In the genomic region with DNA sequence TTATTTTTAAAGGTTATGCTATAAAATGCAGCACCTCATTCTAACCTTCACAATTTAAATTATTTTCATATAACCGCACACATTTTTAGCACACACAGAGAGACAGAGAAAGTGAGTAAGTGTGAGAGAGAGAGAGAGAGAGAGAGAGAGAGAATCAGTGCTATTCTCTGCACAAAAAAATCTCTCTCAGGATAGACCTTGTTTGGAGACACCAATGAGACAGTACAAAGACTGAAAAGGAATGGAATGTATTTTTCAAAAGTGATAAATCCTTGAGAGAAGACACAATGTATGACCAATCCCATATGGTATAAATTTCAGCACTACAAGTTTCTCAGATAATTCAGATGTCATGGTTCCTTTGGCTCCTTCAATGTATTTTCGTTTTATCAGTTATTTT, we compare ENCODE assay signal across 17 cellular contexts.
DNase-seq lines count a peak whose midpoint lies in the region; ATAC-seq, FAIRE-seq and TF ChIP-seq lines count a peak whose summit lies in the region.
"Had no signal": no experiment of that assay in that cellular context is flagged by ENCODE, and none has a peak within 500 bp of the region (broad histone marks: within the 10 kb centered on the region; RNA-seq: fewer than 3 reads in every experiment).

No MANE protein-coding gene starts in this region.

- H3K9me3 ChIP-seq in endothelial cell of umbilical vein (replicated peaks; ENCODE audit: control insufficient read depth, insufficient read depth, low read length) (no peaks in the 10 kb centered on the region), neuron (ENCODE audit: low read length) (peaks cover 5% of the 10 kb centered on the region)
- no peaks in the 10 kb centered on the region for H3K9me3 ChIP-seq in CD8-positive, alpha-beta memory T cell (ENCODE audit: low read length)

- BruUV-seq in endothelial cell of umbilical vein (replicated peaks; lab: Mats Ljungman, UMichigan): no TSS peak

- TF ChIP-seq POLR2A in endothelial cell of umbilical vein (IDR thresholded peaks at IDR 0.05; ENCODE audit: low read depth, low read length): no peak

- POLR2A ChIA-PET in endothelial cell of umbilical vein (lab: Charles Lee): no interaction called here
- POLR2A ChIA-PET in CD8-positive, alpha-beta memory T cell (lab: Charles Lee): no interaction called here

- no peaks in the 10 kb centered on the region for H4K20me1 ChIP-seq in endothelial cell of umbilical vein (replicated peaks; ENCODE audit: control insufficient read depth, extremely low read depth, insufficient read depth, low read length)

- no peaks in the 10 kb centered on the region for H3K27me3 ChIP-seq in endothelial cell of umbilical vein (ENCODE audit: control insufficient read depth in 2 of 2, insufficient read depth in 2 of 2, low read length in 2 of 2)
- H3K27me3 ChIP-seq in neuron (ENCODE audit: insufficient read depth, low read length): no peaks in the 10 kb centered on the region
- no peaks in the 10 kb centered on the region for H3K27me3 ChIP-seq in CD8-positive, alpha-beta memory T cell (ENCODE audit: insufficient read depth, low read length, poor library complexity, severe bottlenecking)
- H3K27me3 ChIP-seq: dorsolateral prefrontal cortex had no signal

- H3K27ac ChIP-seq in endothelial cell of umbilical vein (ENCODE audit: insufficient read depth, low read depth, low read length): no peak overlapping the region
- H3K27ac ChIP-seq in CD8-positive, alpha-beta memory T cell (ENCODE audit: low read depth, low read length): no peak overlapping the region
- H3K27ac ChIP-seq: dorsolateral prefrontal cortex had no signal

- intact Hi-C loops in endothelial cell of umbilical vein (cut with micrococcal nuclease): loop anchor here (5.0 kb wide), 1 partner anchor 132 kb away; the partner anchor contains the start of gene PCDH18

- H3K9ac ChIP-seq in endothelial cell of umbilical vein (replicated peaks; ENCODE audit: extremely low read depth, insufficient read depth, low read length): no peak overlapping the region

- peaks cover 0 to 12% (median 2%) of the 10 kb centered on the region in 5 donors for H3K9me3 Mint-ChIP-seq in CD8-positive, alpha-beta memory T cell
- H3K9me3 Mint-ChIP-seq: activated B cell treated with CpG ODN at 0.5 μM for 24 hours had no signal

- no peaks in the 10 kb centered on the region for H3K9me1 ChIP-seq in endothelial cell of umbilical vein (replicated peaks; ENCODE audit: control insufficient read depth, extremely low read depth, insufficient read depth, low read length)

- no peak for ATAC-seq in activated CD4-positive, CD25-positive, alpha-beta regulatory T cell treated with anti-CD3 and anti-CD28 coated beads, Interleukin-2, amount 50 U/mL, for 24 hours
- no peak for ATAC-seq in GM19351 (IDR thresholded peaks at IDR 0.05; ENCODE audit: unreplicated experiment)
- ATAC-seq: activated CD8-positive, alpha-beta memory T cell treated with anti-CD3 and anti-CD28 coated beads, Interleukin-2, amount 10 ng/mL, durations not matched to agents 7 days and 5 days; T-cell had no signal

- FAIRE-seq in endothelial cell of umbilical vein (lab: Jason Lieb, UNC): peak; percentile 69
- FAIRE-seq: A204.1 had no signal

- H3K36me3 ChIP-seq in endothelial cell of umbilical vein (ENCODE audit: control insufficient read depth in 2 of 2, extremely low read depth in 1 of 2, insufficient read depth in 2 of 2, low read length in 2 of 2): no peaks in the 10 kb centered on the region
- no peaks in the 10 kb centered on the region for H3K36me3 ChIP-seq in neuron (ENCODE audit: insufficient read depth, low read length)
- no peaks in the 10 kb centered on the region for H3K36me3 ChIP-seq in CD8-positive, alpha-beta memory T cell (ENCODE audit: insufficient read depth, low read length)

- DNase-seq in AG08395 (ENCODE audit: low spot score): peak; percentile 56
- peak; percentile 15 for DNase-seq in RPMI7951 (ENCODE audit: low read depth)
- no peak for DNase-seq in endothelial cell of umbilical vein (ENCODE audit: low read depth, low spot score)
- DNase-seq in CD8-positive, alpha-beta memory T cell: no peak
- DNase-seq in activated CD4-positive, alpha-beta T cell treated with anti-CD3 and anti-CD28 coated beads, Interleukin-2, amount 50 U/mL, for 48 hours: no peak
- DNase-seq: activated B cell treated with CpG ODN at 0.5 μM for 24 hours; activated CD8-positive, alpha-beta memory T cell treated with anti-CD3 and anti-CD28 coated beads, Interleukin-2, amount 10 ng/mL, durations not matched to agents 7 days and 5 days; activated gamma-delta T cell; aorta; dorsolateral prefrontal cortex; GDM1; NCI-H446 treated with DMSO at 0.1 percent for 48 hours; T-cell had no signal

- no peaks in the 10 kb centered on the region for H3K4me1 Mint-ChIP-seq in CD8-positive, alpha-beta memory T cell
- H3K4me1 Mint-ChIP-seq: activated B cell treated with CpG ODN at 0.5 μM for 24 hours; activated CD8-positive, alpha-beta memory T cell treated with anti-CD3 and anti-CD28 coated beads, Interleukin-2, amount 10 ng/mL, durations not matched to agents 7 days and 5 days; T-cell had no signal

- peak overlapping the region; percentile 82 for H2AFZ ChIP-seq in endothelial cell of umbilical vein (ENCODE audit: low read depth, low read length)
- H2AFZ ChIP-seq in neuron (ENCODE audit: low read depth, low read length): peak overlapping the region; percentile 78

- no peaks in the 10 kb centered on the region for H3K36me3 Mint-ChIP-seq in CD8-positive, alpha-beta memory T cell
- H3K36me3 Mint-ChIP-seq: activated CD8-positive, alpha-beta memory T cell treated with anti-CD3 and anti-CD28 coated beads, Interleukin-2, amount 10 ng/mL, durations not matched to agents 7 days and 5 days; T-cell had no signal

- no peak overlapping the region for H3K4me3 Mint-ChIP-seq in CD8-positive, alpha-beta memory T cell
- H3K4me3 Mint-ChIP-seq: activated B cell treated with CpG ODN at 0.5 μM for 24 hours; activated CD8-positive, alpha-beta memory T cell treated with anti-CD3 and anti-CD28 coated beads, Interleukin-2, amount 10 ng/mL, durations not matched to agents 7 days and 5 days; T-cell had no signal

- CTCF ChIA-PET in endothelial cell of umbilical vein (lab: Charles Lee): no interaction called here
- CTCF ChIA-PET in CD8-positive, alpha-beta memory T cell (lab: Charles Lee): no interaction called here

- H3K4me1 ChIP-seq in endothelial cell of umbilical vein (ENCODE audit: control insufficient read depth, extremely low read depth, insufficient read depth, low read length) (peaks cover 11% of the 10 kb centered on the region), neuron (ENCODE audit: insufficient read depth, low read length) (peaks cover 19% of the 10 kb centered on the region)
- H3K4me1 ChIP-seq in CD8-positive, alpha-beta memory T cell (ENCODE audit: insufficient read depth, low read length): no peaks in the 10 kb centered on the region

- no peaks in the 10 kb centered on the region for H3K79me2 ChIP-seq in endothelial cell of umbilical vein (ENCODE audit: control insufficient read depth, insufficient read depth, low read length)

- peaks cover 0 to 1% of the 10 kb centered on the region in 2 donors for H3K27me3 Mint-ChIP-seq in CD8-positive, alpha-beta memory T cell
- H3K27me3 Mint-ChIP-seq: activated B cell treated with CpG ODN at 0.5 μM for 24 hours; activated CD8-positive, alpha-beta memory T cell treated with anti-CD3 and anti-CD28 coated beads, Interleukin-2, amount 10 ng/mL, durations not matched to agents 7 days and 5 days; T-cell had no signal

- no peak for TF ChIP-seq CTCF in endothelial cell of umbilical vein (IDR thresholded peaks at IDR 0.05; ENCODE audit: extremely low read depth in 1 of 2, insufficient read depth in 1 of 2, low read depth in 1 of 2, low read length in 2 of 2)

- H3K4me2 ChIP-seq in endothelial cell of umbilical vein (ENCODE audit: insufficient read depth, low read length): peak overlapping the region; percentile 45

- dilution Hi-C loops in endothelial cell of umbilical vein (cut with MboI; ENCODE audit: extremely low pct_ligation_motif_present, low sequenced_read_pairs): no loop called here

- no peak overlapping the region for H3K27ac Mint-ChIP-seq in CD8-positive, alpha-beta memory T cell
- H3K27ac Mint-ChIP-seq: activated B cell treated with CpG ODN at 0.5 μM for 24 hours; activated CD8-positive, alpha-beta memory T cell treated with anti-CD3 and anti-CD28 coated beads, Interleukin-2, amount 10 ng/mL, durations not matched to agents 7 days and 5 days; T-cell had no signal

- no peak overlapping the region for H3K4me3 ChIP-seq in endothelial cell of umbilical vein (replicated peaks in 1 of 3; ENCODE audit: insufficient read depth in 1 of 3, low read depth in 1 of 3, low read length in 3 of 3)
- no peak overlapping the region for H3K4me3 ChIP-seq in neuron (ENCODE audit: low read length)
- H3K4me3 ChIP-seq in CD8-positive, alpha-beta memory T cell (ENCODE audit: low read length): no peak overlapping the region
- H3K4me3 ChIP-seq: dorsolateral prefrontal cortex had no signal

TF ChIP-seq in endothelial cell of umbilical vein, 7 proteins besides CTCF, POLR2A, EP300 and RAD21:
- TF ChIP-seq MAX (IDR thresholded peaks at IDR 0.05; ENCODE audit: insufficient read depth, insufficient read length) (no peak), GATA2 (IDR thresholded peaks at IDR 0.05; ENCODE audit: insufficient read depth, insufficient read length, low read depth, low read length) (no peak), EZH2 (IDR thresholded peaks at IDR 0.05; ENCODE audit: borderline replicate concordance, low read depth, low read length, severe bottlenecking) (no peak), JUN (IDR thresholded peaks at IDR 0.05; ENCODE audit: borderline replicate concordance, insufficient read depth, insufficient read length, low read depth) (no peak), MYC (IDR thresholded peaks at IDR 0.05; ENCODE audit: low read depth, low read length) (no peak), POLR2AphosphoS5 (IDR thresholded peaks at IDR 0.05; ENCODE audit: insufficient read depth, low read depth, low read length) (no peak), FOS (IDR thresholded peaks at IDR 0.05; ENCODE audit: borderline replicate concordance, insufficient read depth, low read length) (no peak)

Comparison
In these comparisons a context has a peak if more than half of its experiments do, and no peak if none do; other contexts are left out.
1. DNase-seq: peak in AG08395 (single experiment) and RPMI7951 (single experiment); none in endothelial cell of umbilical vein (single experiment), CD8-positive, alpha-beta memory T cell (0 of 5) and activated CD4-positive, alpha-beta T cell treated with anti-CD3 and anti-CD28 coated beads, Interleukin-2, amount 50 U/mL, for 48 hours (0 of 2).